In the genomic region with DNA sequence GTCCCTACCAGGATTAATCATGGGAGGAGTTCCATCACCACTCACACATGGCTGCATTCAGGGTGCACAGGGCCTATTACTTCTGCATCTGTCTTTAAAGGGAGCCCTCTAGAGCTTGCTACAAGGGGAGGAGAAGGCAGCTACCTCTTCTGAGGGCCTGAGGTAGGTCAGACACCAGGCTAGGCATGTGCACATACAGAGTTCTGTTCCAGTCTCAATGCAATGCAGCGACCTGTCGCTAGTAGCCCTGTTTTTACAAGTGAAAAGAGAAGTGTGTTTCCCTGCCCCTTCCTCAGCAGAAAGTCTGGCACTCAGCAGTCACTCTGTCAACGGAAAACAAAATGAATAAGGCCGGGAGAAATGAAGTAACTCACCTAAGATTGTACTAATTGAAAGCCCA, we compare ENCODE assay signal across 20 cellular contexts.
"Had no signal": no experiment of that assay in that cellular context is flagged by ENCODE, and none has a peak within 500 bp of the region (broad histone marks: within the 10 kb centered on the region; RNA-seq: fewer than 3 reads in every experiment).

No MANE protein-coding gene starts in this region.

- ATAC-seq: gastroesophageal sphincter; left colon; mucosa of descending colon; naive thymus-derived CD8-positive, alpha-beta T cell; psoas muscle; right lobe of liver; stimulated activated naive B cell treated with anti-CD40 and anti-IgM and Interleukin-4, amounts not matched to agents 10 μg/mL and 1 μg/mL and 100 μg/mL, for 72 hours; stimulated activated naive CD8-positive, alpha-beta T cell treated with anti-CD3 and anti-CD28 coated beads, Interleukin-15, amount 100 ng/mL, for 72 hours had no signal

- DNase-seq: cortex of kidney; dorsolateral prefrontal cortex; effector CD8-positive, alpha-beta T cell; esophagus squamous epithelium; foreskin fibroblast; left colon; mucosa of descending colon; naive thymus-derived CD8-positive, alpha-beta T cell; psoas muscle; retina; right lobe of liver; stimulated activated CD4-positive, alpha-beta T cell treated with anti-CD3 and anti-CD28 coated beads, Interleukin-4, amount 100 ng/mL, for 24 hours; stimulated activated naive B cell treated with anti-CD40 and anti-IgM and Interleukin-4, amounts not matched to agents 10 μg/mL and 1 μg/mL and 100 μg/mL, for 72 hours; stimulated activated naive CD8-positive, alpha-beta T cell treated with anti-CD3 and anti-CD28 coated beads, Interleukin-15, amount 100 ng/mL, for 72 hours; transverse colon had no signal

- H3K9me3 ChIP-seq: esophagus squamous epithelium, gastroesophageal sphincter, mucosa of descending colon, neutrophil, psoas muscle, right lobe of liver, thoracic aorta, transverse colon had no signal

- H3K36me3 ChIP-seq: esophagus squamous epithelium, gastroesophageal sphincter, neutrophil, right lobe of liver, thoracic aorta, transverse colon had no signal

- H3K27me3 ChIP-seq: dorsolateral prefrontal cortex, esophagus squamous epithelium, gastroesophageal sphincter, neutrophil, right lobe of liver, transverse colon had no signal

- FAIRE-seq: endometrium had no signal

- H3K4me1 ChIP-seq: gastroesophageal sphincter, psoas muscle, right lobe of liver, transverse colon had no signal

- H3K27ac ChIP-seq: dorsolateral prefrontal cortex, epithelial cell of prostate, esophagus squamous epithelium, gastroesophageal sphincter, neutrophil, psoas muscle, right lobe of liver, thoracic aorta, transverse colon had no signal

- H3K4me3 ChIP-seq: dorsolateral prefrontal cortex, esophagus squamous epithelium, gastroesophageal sphincter, mucosa of descending colon, psoas muscle, right lobe of liver, thoracic aorta, transverse colon had no signal
